Comparison of ENCODE assay signal across 13 cellular contexts in genomic region chr14:105043656-105044055, GRCh38. TPM values are rescaled to one million over a fixed set of nuclear protein-coding genes. Genes with fewer than 3 reads are reported as not detected.
"Had no signal": no experiment of that assay in that cellular context is flagged by ENCODE, and none has a peak within 500 bp of the region (broad histone marks: within the 10 kb centered on the region; RNA-seq: fewer than 3 reads in every experiment).

No MANE protein-coding gene starts in this region.

- H3K4me2 ChIP-seq: hepatocyte had no signal

- DNase-seq: activated CD4-positive, alpha-beta memory T cell treated with anti-CD3 and anti-CD28 coated beads for 36 hours; activated CD4-positive, alpha-beta T cell treated with anti-CD3 and anti-CD28 coated beads for 36 hours; activated CD8-positive, alpha-beta memory T cell treated with anti-CD3 and anti-CD28 coated beads, Interleukin-2, amount 10 ng/mL, durations not matched to agents 7 days and 5 days; activated effector memory CD4-positive, alpha-beta T cell treated with anti-CD3 and anti-CD28 coated beads, Interleukin-2, amount 50 U/mL, for 16 hours; activated T-cell treated with anti-CD3 and anti-CD28 coated beads, Interleukin-2, amount 50 U/mL, for 24 hours; esophagus squamous epithelium; natural killer cell; stimulated activated CD4-positive, alpha-beta T cell treated with anti-CD3 and anti-CD28 coated beads, Interleukin-1b, Interleukin-23, amount 100 ng/mL, for 48 hours had no signal

- H3K36me3 ChIP-seq: adrenal gland, esophagus squamous epithelium, thoracic aorta had no signal

- ATAC-seq: activated CD4-positive, alpha-beta T cell treated with anti-CD3 and anti-CD28 coated beads for 36 hours; activated CD8-positive, alpha-beta memory T cell treated with anti-CD3 and anti-CD28 coated beads, Interleukin-2, amount 10 ng/mL, durations not matched to agents 7 days and 5 days; left lobe of liver; natural killer cell had no signal

- H3K27ac ChIP-seq: adrenal gland, esophagus squamous epithelium, hepatocyte, thoracic aorta had no signal

- H3K79me2 ChIP-seq: hepatocyte had no signal

- H3K4me3 ChIP-seq: adrenal gland, esophagus squamous epithelium, hepatocyte, thoracic aorta had no signal

- H3K9me3 ChIP-seq: adrenal gland, esophagus squamous epithelium, thoracic aorta had no signal

- H3K27me3 ChIP-seq: adrenal gland, hepatocyte had no signal

- H2AFZ ChIP-seq: hepatocyte had no signal

- H3K4me1 ChIP-seq: adrenal gland had no signal

RNA-seq across cellular contexts. Expression of gene GPR132, which starts 21.6 kb away (rescaled TPM):
- polyA plus RNA-seq: keratinocyte had no signal
